ENCODE assay signal across 19 cellular contexts in the genomic region with DNA sequence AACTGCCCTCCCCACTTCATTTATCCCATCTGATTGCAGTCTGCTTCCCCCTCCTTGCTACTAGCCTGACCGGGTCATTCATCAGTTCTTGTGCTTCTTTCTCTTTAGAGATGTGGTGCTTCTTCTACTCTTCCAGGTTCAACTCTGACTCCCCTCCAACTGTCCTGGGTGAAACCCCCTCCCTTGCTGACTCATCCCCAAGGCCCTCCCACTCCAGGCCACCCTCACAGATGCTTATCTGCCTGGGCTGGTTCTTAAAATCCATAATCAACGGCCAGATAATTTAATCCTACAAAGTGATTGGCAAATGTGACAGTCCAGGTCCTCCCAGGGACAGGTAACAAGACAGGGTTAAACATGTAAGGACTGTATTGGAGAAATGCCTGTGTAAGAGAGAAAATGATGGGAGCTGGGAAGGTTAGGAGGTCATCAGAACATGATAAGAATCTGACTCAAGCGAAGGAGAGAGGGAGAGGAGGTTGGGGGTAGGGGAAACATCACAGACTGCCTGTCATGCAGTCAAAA.
DNase-seq lines count a peak whose midpoint lies in the region; TF ChIP-seq lines count a peak whose summit lies in the region.
"Had no signal": no experiment of that assay in that cellular context is flagged by ENCODE, and none has a peak within 500 bp of the region (broad histone marks: within the 10 kb centered on the region; RNA-seq: fewer than 3 reads in every experiment).

No MANE protein-coding gene starts in this region.

- TF ChIP-seq CTCF in endodermal cell (conservative IDR thresholded peaks at IDR 0.05) (no peak), nephron progenitor cell (IDR thresholded peaks at IDR 0.05) (no peak)

- DNase-seq in M059J (ENCODE audit: low read depth) (peak; percentile 24), OCI-M1 (lab: John Stamatoyannopoulos, UW) (peak; percentile 12), endodermal cell (no peak), nephron progenitor cell (no peak), NCI-H526 (lab: John Stamatoyannopoulos, UW) (no peak), midbrain (lab: John Stamatoyannopoulos, UW) (no peak), NCI-H128 (lab: John Stamatoyannopoulos, UW; ENCODE audit: unreplicated experiment) (no peak)
- DNase-seq: Caco-2; CD8-positive, alpha-beta T cell; Karpas-422; NCI-H1417; NCI-H1694; NCI-H2029 treated with DMSO at 0.1 percent for 48 hours; NCI-H526 treated with DMSO at 0.1 percent for 48 hours; SHP77 had no signal

- H3K27ac ChIP-seq in endodermal cell (ENCODE audit: low read depth, low read length) = no peak overlapping the region
- H3K27ac ChIP-seq: C4-2B, HL-60, RWPE1, SK-N-MC had no signal

- no peak overlapping the region for H3K4me3 ChIP-seq in endodermal cell (ENCODE audit: low read length)
- H3K4me3 ChIP-seq: SK-N-MC had no signal

- H3K27ac Mint-ChIP-seq in endodermal cell (peak overlapping the region; percentile 0), nephron progenitor cell (peak overlapping the region; percentile 35)
- H3K27ac Mint-ChIP-seq: CD8-positive, alpha-beta T cell had no signal

- H3K4me1 Mint-ChIP-seq in endodermal cell = no peaks in the 10 kb centered on the region
- peaks cover 6% of the 10 kb centered on the region for H3K4me1 Mint-ChIP-seq in nephron progenitor cell

- no peak overlapping the region for H3K9ac ChIP-seq in endodermal cell (ENCODE audit: extremely low read depth, low read length, poor library complexity, severe bottlenecking)

- 90 to 93% methylated on average over 2 to 3 of the region's 3 CpGs for WGBS in endodermal cell (ENCODE audit: insufficient coverage in 1 of 2, insufficient read length in 1 of 2), 2 experiments

- no peaks in the 10 kb centered on the region for H3K36me3 ChIP-seq in endodermal cell (ENCODE audit: control insufficient read depth, insufficient read depth, low read length)

- no peaks in the 10 kb centered on the region for H3K27me3 ChIP-seq in endodermal cell (ENCODE audit: control insufficient read depth, insufficient read depth, low read length, poor library complexity, severe bottlenecking)

- no peaks in the 10 kb centered on the region for H3K36me3 Mint-ChIP-seq in endodermal cell (ENCODE audit: low read depth)
- no peaks in the 10 kb centered on the region for H3K36me3 Mint-ChIP-seq in nephron progenitor cell (ENCODE audit: low read depth)
- H3K36me3 Mint-ChIP-seq: CD8-positive, alpha-beta T cell had no signal

- no peaks in the 10 kb centered on the region for H3K9me3 ChIP-seq in endodermal cell (ENCODE audit: control insufficient read depth, low read length)
- H3K9me3 ChIP-seq: Caco-2 had no signal

- H3K27me3 Mint-ChIP-seq in endodermal cell (ENCODE audit: insufficient read depth) (no peaks in the 10 kb centered on the region), nephron progenitor cell (ENCODE audit: low read depth, poor library complexity) (peaks cover 3% of the 10 kb centered on the region)

- no peak overlapping the region for H3K4me3 Mint-ChIP-seq in endodermal cell
- no peak overlapping the region for H3K4me3 Mint-ChIP-seq in nephron progenitor cell
- H3K4me3 Mint-ChIP-seq: CD8-positive, alpha-beta T cell had no signal

- peaks cover 5% of the 10 kb centered on the region for H3K4me1 ChIP-seq in endodermal cell (ENCODE audit: control insufficient read depth, insufficient read depth, low read length)
- H3K4me1 ChIP-seq: Caco-2 had no signal

- H3K9me3 Mint-ChIP-seq in endodermal cell (peaks cover 2% of the 10 kb centered on the region), nephron progenitor cell (peaks cover 5% of the 10 kb centered on the region)
- H3K9me3 Mint-ChIP-seq: CD8-positive, alpha-beta T cell had no signal

Comparison
In these comparisons a context has a peak if more than half of its experiments do, and no peak if none do; other contexts are left out.
1. DNase-seq: peak in M059J (single experiment) and OCI-M1 (single experiment); none in endodermal cell (single experiment), nephron progenitor cell (single experiment), NCI-H526 (0 of 2), midbrain (single experiment) and NCI-H128 (single experiment).